In genomic region chr6:15183979-15184378, GRCh38 we compare ENCODE assay signal across 16 cellular contexts.
DNase-seq lines count a peak whose midpoint lies in the region; ATAC-seq and TF ChIP-seq lines count a peak whose summit lies in the region.
"Had no signal": no experiment of that assay in that cellular context is flagged by ENCODE, and none has a peak within 500 bp of the region (broad histone marks: within the 10 kb centered on the region; RNA-seq: fewer than 3 reads in every experiment).

No MANE protein-coding gene starts in this region.

- H3K4me3 Mint-ChIP-seq in activated naive CD4-positive, alpha-beta T cell treated with anti-CD3 and anti-CD28 coated beads for 36 hours = no peak overlapping the region
- no peak overlapping the region for H3K4me3 Mint-ChIP-seq in activated naive CD4-positive, alpha-beta T cell treated with anti-CD3 and anti-CD28 coated beads, Interleukin-2, amount 10 ng/mL, durations not matched to agents 7 days and 5 days
- no peak overlapping the region for H3K4me3 Mint-ChIP-seq in HFFc6

- peak; percentile 70 for DNase-seq in activated naive CD4-positive, alpha-beta T cell treated with anti-CD3 and anti-CD28 coated beads for 36 hours
- no peak for DNase-seq in activated naive CD4-positive, alpha-beta T cell treated with anti-CD3 and anti-CD28 coated beads, Interleukin-2, amount 10 ng/mL, durations not matched to agents 7 days and 5 days
- peak; percentile 55 to 66 for DNase-seq in activated T-cell treated with anti-CD3 and anti-CD28 coated beads, Interleukin-2, amount 50 U/mL, for 48 hours
- peak in 3 of 4 experiments; percentile 7 to 21 (median 10) for DNase-seq in stimulated activated CD4-positive, alpha-beta T cell treated with anti-CD3 and anti-CD28 coated beads, Interleukin-1b, Interleukin-23, amount 100 ng/mL, for 24 hours (ENCODE audit: low read depth in 4 of 4, low spot score in 1 of 4)
- no peak for DNase-seq in lower lobe of right lung
- DNase-seq in ascending aorta (ENCODE audit: low spot score in 2 of 2) = no peak
- no peak for DNase-seq in NCI-H526 (lab: John Stamatoyannopoulos, UW)
- DNase-seq in HFFc6 = no peak
- DNase-seq: cortex of kidney, left lung, MV-4-11, nucleus accumbens, right lobe of liver, substantia nigra had no signal

- H3K9me3 ChIP-seq in lower lobe of right lung = no peaks in the 10 kb centered on the region
- H3K9me3 ChIP-seq in ascending aorta = no peaks in the 10 kb centered on the region
- H3K9me3 ChIP-seq: left lung, right lobe of liver had no signal

- H3K36me3 ChIP-seq in lower lobe of right lung (no peaks in the 10 kb centered on the region), ascending aorta (no peaks in the 10 kb centered on the region)
- H3K36me3 ChIP-seq: left lung, right lobe of liver had no signal

- H3K4me3 ChIP-seq in lower lobe of right lung (no peak overlapping the region), ascending aorta (no peak overlapping the region)
- H3K4me3 ChIP-seq: K562, left lung, right lobe of liver had no signal

- CTCF ChIA-PET in activated naive CD4-positive, alpha-beta T cell treated with anti-CD3 and anti-CD28 coated beads for 36 hours (lab: Charles Lee) = interaction anchor here (0.6 to 0.7 kb wide), 2 partner anchors 31 to 104 kb away, joined by 3 read pairs; no protein-coding TSS in a partner anchor
- CTCF ChIA-PET in activated naive CD4-positive, alpha-beta T cell treated with anti-CD3 and anti-CD28 coated beads, Interleukin-2, amount 10 ng/mL, durations not matched to agents 7 days and 5 days (lab: Charles Lee) = no interaction called here

- H3K27me3 ChIP-seq in lower lobe of right lung (ENCODE audit: low read depth) = no peaks in the 10 kb centered on the region
- H3K27me3 ChIP-seq in ascending aorta = no peaks in the 10 kb centered on the region
- H3K27me3 ChIP-seq: left lung, right lobe of liver had no signal

- H3K27me3 Mint-ChIP-seq in activated naive CD4-positive, alpha-beta T cell treated with anti-CD3 and anti-CD28 coated beads for 36 hours (ENCODE audit: low read depth) = no peaks in the 10 kb centered on the region
- H3K27me3 Mint-ChIP-seq in activated naive CD4-positive, alpha-beta T cell treated with anti-CD3 and anti-CD28 coated beads, Interleukin-2, amount 10 ng/mL, durations not matched to agents 7 days and 5 days = no peaks in the 10 kb centered on the region
- peaks cover 4% of the 10 kb centered on the region for H3K27me3 Mint-ChIP-seq in HFFc6 (ENCODE audit: insufficient read depth)

- H3K27ac Mint-ChIP-seq in activated naive CD4-positive, alpha-beta T cell treated with anti-CD3 and anti-CD28 coated beads for 36 hours = peak overlapping the region; percentile 99
- H3K27ac Mint-ChIP-seq in activated naive CD4-positive, alpha-beta T cell treated with anti-CD3 and anti-CD28 coated beads, Interleukin-2, amount 10 ng/mL, durations not matched to agents 7 days and 5 days = no peak overlapping the region
- no peak overlapping the region for H3K27ac Mint-ChIP-seq in HFFc6

- intact Hi-C loops in activated naive CD4-positive, alpha-beta T cell treated with anti-CD3 and anti-CD28 coated beads for 36 hours (cut with micrococcal nuclease) = loop anchor here (1.0 to 5.0 kb wide), 14 partner anchors 61 to 908 kb away; no protein-coding TSS in a partner anchor
- intact Hi-C loops in lower lobe of right lung (cut with DNase I) = no loop called here
- intact Hi-C loops in ascending aorta (cut with DNase I) = no loop called here

- no peaks in the 10 kb centered on the region for H3K9me3 Mint-ChIP-seq in activated naive CD4-positive, alpha-beta T cell treated with anti-CD3 and anti-CD28 coated beads for 36 hours
- H3K9me3 Mint-ChIP-seq in activated naive CD4-positive, alpha-beta T cell treated with anti-CD3 and anti-CD28 coated beads, Interleukin-2, amount 10 ng/mL, durations not matched to agents 7 days and 5 days = no peaks in the 10 kb centered on the region
- H3K9me3 Mint-ChIP-seq in HFFc6 = no peaks in the 10 kb centered on the region

- H3K36me3 Mint-ChIP-seq in activated naive CD4-positive, alpha-beta T cell treated with anti-CD3 and anti-CD28 coated beads for 36 hours (ENCODE audit: low read depth) = no peaks in the 10 kb centered on the region
- no peaks in the 10 kb centered on the region for H3K36me3 Mint-ChIP-seq in activated naive CD4-positive, alpha-beta T cell treated with anti-CD3 and anti-CD28 coated beads, Interleukin-2, amount 10 ng/mL, durations not matched to agents 7 days and 5 days
- H3K36me3 Mint-ChIP-seq in HFFc6 (ENCODE audit: low read depth) = no peaks in the 10 kb centered on the region

- ATAC-seq in lower lobe of right lung = no peak
- ATAC-seq: left lung, right lobe of liver had no signal

- TF ChIP-seq CTCF in lower lobe of right lung (IDR thresholded peaks at IDR 0.05) (no peak), ascending aorta (IDR thresholded peaks at IDR 0.05) (no peak), HFFc6 (IDR thresholded peaks at IDR 0.05) (no peak)

- H3K4me1 ChIP-seq in lower lobe of right lung = no peaks in the 10 kb centered on the region
- no peaks in the 10 kb centered on the region for H3K4me1 ChIP-seq in ascending aorta
- H3K4me1 ChIP-seq: left lung, right lobe of liver had no signal

- peaks cover 25% of the 10 kb centered on the region for H3K4me1 Mint-ChIP-seq in activated naive CD4-positive, alpha-beta T cell treated with anti-CD3 and anti-CD28 coated beads for 36 hours (ENCODE audit: low read depth)
- peaks cover 14% of the 10 kb centered on the region for H3K4me1 Mint-ChIP-seq in activated naive CD4-positive, alpha-beta T cell treated with anti-CD3 and anti-CD28 coated beads, Interleukin-2, amount 10 ng/mL, durations not matched to agents 7 days and 5 days
- H3K4me1 Mint-ChIP-seq in HFFc6 (ENCODE audit: low read depth) = no peaks in the 10 kb centered on the region

- H3K27ac ChIP-seq in lower lobe of right lung = no peak overlapping the region
- H3K27ac ChIP-seq in ascending aorta = no peak overlapping the region
- H3K27ac ChIP-seq: epithelial cell of prostate, left lung, right lobe of liver had no signal

Comparison
In these comparisons a context has a peak if more than half of its experiments do, and no peak if none do; other contexts are left out.
1. DNase-seq: peak in activated naive CD4-positive, alpha-beta T cell treated with anti-CD3 and anti-CD28 coated beads for 36 hours (single experiment), activated T-cell treated with anti-CD3 and anti-CD28 coated beads, Interleukin-2, amount 50 U/mL, for 48 hours (2 of 2) and stimulated activated CD4-positive, alpha-beta T cell treated with anti-CD3 and anti-CD28 coated beads, Interleukin-1b, Interleukin-23, amount 100 ng/mL, for 24 hours (3 of 4); none in activated naive CD4-positive, alpha-beta T cell treated with anti-CD3 and anti-CD28 coated beads, Interleukin-2, amount 10 ng/mL, durations not matched to agents 7 days and 5 days (single experiment), lower lobe of right lung (single experiment), ascending aorta (0 of 2), NCI-H526 (0 of 2) and HFFc6 (single experiment).